Comparison of ENCODE assay signal across 8 cellular contexts in the genomic region with DNA sequence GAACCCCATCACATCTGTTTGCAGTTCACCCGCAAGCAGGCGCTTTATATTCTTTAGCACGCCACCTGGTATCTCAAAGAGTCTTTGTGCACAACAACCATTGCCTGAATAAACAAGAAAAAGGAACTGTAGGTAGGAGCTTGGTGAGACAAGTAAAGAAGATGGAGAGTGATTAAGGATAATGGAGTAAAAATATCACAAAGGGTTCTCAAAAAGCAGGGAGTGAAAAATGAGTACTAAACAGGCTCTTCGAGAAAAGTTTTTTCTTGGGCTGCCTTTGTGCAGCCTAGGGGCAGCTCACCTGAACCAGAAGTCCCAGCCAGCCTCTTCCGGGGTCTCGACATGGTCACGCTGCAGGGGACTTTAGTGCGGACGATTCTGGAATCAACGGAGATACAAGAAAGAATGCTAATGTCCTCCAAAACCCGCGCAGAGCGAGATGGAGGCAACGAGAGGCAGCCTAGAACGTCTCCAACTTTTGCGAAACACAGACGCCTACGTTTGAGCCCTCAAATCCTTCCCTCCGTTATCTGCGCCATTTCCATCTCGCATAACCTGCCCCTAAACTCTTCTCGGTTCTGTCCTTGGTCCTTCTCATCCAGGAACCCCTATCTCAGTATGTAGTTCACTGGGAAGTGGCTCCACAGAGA. TPM values are rescaled to one million over a fixed set of nuclear protein-coding genes. Genes with fewer than 3 reads are reported as not detected.
DNase-seq lines count a peak whose midpoint lies in the region; ATAC-seq, FAIRE-seq and TF ChIP-seq lines count a peak whose summit lies in the region.

No MANE protein-coding gene starts in this region.

- H3K27me3 ChIP-seq in H1 (replicated peaks in 1 of 4; ENCODE audit: control insufficient read depth in 3 of 4, extremely low read depth in 1 of 4, insufficient read depth in 3 of 4, low read length in 3 of 4), result no peaks in the 10 kb centered on the region

- peak overlapping the region; percentile 4 for H3K4ac ChIP-seq in H1 (replicated peaks; ENCODE audit: insufficient read length, low read depth, low read length)

- peaks cover 10% of the 10 kb centered on the region; the same call in 1 of the 2 replicates for H3K23me2 ChIP-seq in H1 (ENCODE audit: low read depth, low read length)

- H3K27me3 Mint-ChIP-seq in T-cell (no peaks in the 10 kb centered on the region), naive B cell (no peaks in the 10 kb centered on the region)

- peak overlapping the region; percentile 84 to 87 for H3K27ac Mint-ChIP-seq in T-cell
- peak overlapping the region in 5 of 6 donors; percentile 8 to 89 (median 78) for H3K27ac Mint-ChIP-seq in naive B cell

- H3K23ac ChIP-seq in H1 (ENCODE audit: insufficient read length), result no peak overlapping the region

- peak overlapping the region; percentile 75 to 88 (median 81) for H3K4me3 ChIP-seq in H1 (ENCODE audit: extremely low read depth in 1 of 4, insufficient read depth in 2 of 4, low read depth in 3 of 4, low read length in 4 of 4)

- no peak overlapping the region for H2BK15ac ChIP-seq in H1 (ENCODE audit: low read length)

- H3K14ac ChIP-seq in H1 (ENCODE audit: insufficient read length), result no peak overlapping the region

- no peak overlapping the region for H4K5ac ChIP-seq in H1 (ENCODE audit: insufficient read length, low read depth, low read length)

- H2AFZ ChIP-seq in H1 (ENCODE audit: low read length), result peak overlapping the region; percentile 79

- H3K27ac ChIP-seq in H1 (ENCODE audit: low read depth, low read length), result no peak overlapping the region

- peak overlapping the region; percentile 73 to 84 for H3K4me2 ChIP-seq in H1 (ENCODE audit: insufficient read depth in 1 of 2, low read depth in 2 of 2, low read length in 2 of 2)

- FAIRE-seq in H1 (lab: Jason Lieb, UNC), result no peak

- H3K18ac ChIP-seq in H1 (ENCODE audit: extremely low read depth, low read length), result peak overlapping the region; percentile 51; the same call in 1 of the 2 replicates

- peak overlapping the region; percentile 84 for H4K8ac ChIP-seq in H1 (ENCODE audit: extremely low read depth, insufficient read depth, low read length)

- H2BK5ac ChIP-seq in H1 (ENCODE audit: low read depth, low read length), result peak overlapping the region; percentile 27; the same call in 1 of the 2 replicates

- H3K9ac ChIP-seq in H1 (replicated peaks in 1 of 4; ENCODE audit: extremely low read depth in 1 of 4, low read depth in 3 of 4, low read length in 3 of 4), result peak overlapping the region; percentile 38 to 89 (median 60)

- no peak for TF ChIP-seq RAD21 in H1 (IDR thresholded peaks at IDR 0.05 in 1 of 2, conservative IDR thresholded peaks at IDR 0.05 in 1 of 2; ENCODE audit: low read depth in 2 of 2, low read length in 2 of 2)

- H3K56ac ChIP-seq in H1 (replicated peaks; ENCODE audit: insufficient read length, low read depth, low read length), result no peak overlapping the region

- H3K79me2 ChIP-seq in H1 (ENCODE audit: control insufficient read depth in 1 of 2, insufficient read depth in 2 of 2, low read length in 2 of 2), result peaks cover 5 to 29% of the 10 kb centered on the region in 2 experiments; a peak in 3 of 4 replicates

- TF ChIP-seq CTCF in H1 (IDR thresholded peaks at IDR 0.05; ENCODE audit: control extremely low read depth in 1 of 3, insufficient read depth in 1 of 3, low read depth in 1 of 3, low read length in 3 of 3), result no peak

- no peak overlapping the region for H2BK12ac ChIP-seq in H1 (ENCODE audit: low read depth, low read length)

- WGBS in H1 (ENCODE audit: extremely low coverage in 1 of 2, insufficient coverage in 1 of 2, insufficient read length in 1 of 2, insufficient replicate concordance in 2 of 2, low coverage in 1 of 2, low lambda C conversion rate in 2 of 2, missing lambda C conversion rate in 1 of 2), 2 experiments, result 9% methylated on average over 22 of the region's 22 CpGs; no CpG with 5 or more reads in 1 of the 2 experiments

- peaks cover 17% of the 10 kb centered on the region for H3K36me3 Mint-ChIP-seq in T-cell
- peaks cover 11 to 17% of the 10 kb centered on the region in 2 donors for H3K36me3 Mint-ChIP-seq in naive B cell

- no peak for TF ChIP-seq POLR2A in H1 (IDR thresholded peaks at IDR 0.05; ENCODE audit: control extremely low read depth in 1 of 2, low read depth in 2 of 2, low read length in 2 of 2)

- H3K4me1 Mint-ChIP-seq in T-cell (peaks cover 31 to 44% (median 39%) of the 10 kb centered on the region in 3 donors), naive B cell (peaks cover 13 to 20% (median 14%) of the 10 kb centered on the region in 3 donors)

- no peak overlapping the region for H2BK20ac ChIP-seq in H1 (ENCODE audit: low read length)

- peak; percentile 52 for DNase-seq in CD1c-positive myeloid dendritic cell (ENCODE audit: extremely low spot score)
- DNase-seq in T-cell, result peak in 8 of 34 experiments; percentile 5 to 25 (median 17)
- DNase-seq in H1 (ENCODE audit: low read depth in 1 of 2, low spot score in 2 of 2), result no peak
- no peak for DNase-seq in naive B cell
- no peak for DNase-seq in ureter (ENCODE audit: low spot score)
- no peak for DNase-seq in NCI-H128 (lab: John Stamatoyannopoulos, UW; ENCODE audit: unreplicated experiment)

- H4K91ac ChIP-seq in H1 (replicated peaks; ENCODE audit: insufficient read length, low read length), result no peak overlapping the region

- peaks cover 0 to 7% (median 2%) of the 10 kb centered on the region in 4 experiments; a peak in 3 of 7 replicates for H3K4me1 ChIP-seq in H1 (replicated peaks in 1 of 4; ENCODE audit: control insufficient read depth in 3 of 4, insufficient read depth in 4 of 4, low read length in 3 of 4)

- peaks cover 15 to 37% (median 32%) of the 10 kb centered on the region in 4 experiments for H3K36me3 ChIP-seq in H1 (ENCODE audit: control insufficient read depth in 2 of 4, insufficient read depth in 4 of 4, low read length in 3 of 4)

- no peaks in the 10 kb centered on the region for H3K9me3 ChIP-seq in H1 (ENCODE audit: insufficient read depth in 2 of 2, low read depth in 1 of 2, low read length in 1 of 2)

- no peak for TF ChIP-seq EP300 in H1 (IDR thresholded peaks at IDR 0.05; ENCODE audit: borderline replicate concordance in 1 of 2, low read depth in 2 of 2, low read length in 2 of 2)

- H3K79me1 ChIP-seq in H1 (ENCODE audit: low read depth, low read length), result peaks cover 6% of the 10 kb centered on the region; the same call in 1 of the 2 replicates

- ATAC-seq in GM19455 (IDR thresholded peaks at IDR 0.05; ENCODE audit: unreplicated experiment) (peak; percentile 30), HG03457 (IDR thresholded peaks at IDR 0.05; ENCODE audit: unreplicated experiment) (peak; percentile 18), T-cell (replicated peaks in 1 of 4) (peak; percentile 18 to 27 (median 24)), naive B cell (ENCODE audit: low read depth in 2 of 2) (peak; percentile 3 to 8)

- H3K4me3 Mint-ChIP-seq in T-cell, result peak overlapping the region; percentile 89 to 99 (median 93)
- H3K4me3 Mint-ChIP-seq in naive B cell, result peak overlapping the region; percentile 94 to 99 (median 96)

- H3K9me3 Mint-ChIP-seq in T-cell, result no peaks in the 10 kb centered on the region
- no peaks in the 10 kb centered on the region for H3K9me3 Mint-ChIP-seq in naive B cell

- no peak overlapping the region for H2BK120ac ChIP-seq in H1 (replicated peaks; ENCODE audit: low read depth, low read length)

- CTCF ChIA-PET in T-cell (lab: Charles Lee) (interaction anchor here in 1 of 2 donors (0.8 to 3.3 kb wide), 3 partner anchors 23 to 318 kb away, joined by 5 to 13 read pairs (median 6); partner anchors contain the start of genes GLB1L3 and VPS26B), H1 (lab: Charles Lee; ENCODE audit: partially characterized antibody) (interaction anchor here (1.2 to 2.2 kb wide), 3 partner anchors 8 to 12 kb away, joined by 3 to 9 read pairs (median 7); no protein-coding TSS in a partner anchor)

- H4K20me1 ChIP-seq in H1 (replicated peaks in 1 of 2; ENCODE audit: control insufficient read depth in 1 of 2, insufficient read depth in 2 of 2, low read length in 2 of 2), result no peaks in the 10 kb centered on the region

- no peak overlapping the region for H2AK5ac ChIP-seq in H1 (ENCODE audit: low read depth, low read length)

- POLR2A ChIA-PET in T-cell (lab: Charles Lee), result no interaction called here
- POLR2A ChIA-PET in H1 (lab: Charles Lee; ENCODE audit: partially characterized antibody), result interaction anchor here (0.6 to 3.3 kb wide), 6 partner anchors 8 to 45 kb away, joined by 3 to 16 read pairs (median 4); partner anchors contain the start of gene GLB1L3

RNA-seq across cellular contexts. Expression of gene THYN1, which starts 0.5 kb away (rescaled TPM):
- total RNA-seq in T-cell (10 to 100 TPM; 37.5 to 57.6 (median 55.5) TPM), ureter (52.1 TPM)
- 95.1 and 95.4 TPM in 2 replicates for total RNA-seq in H1 (2021; fragmentation: NEBNext Ultra II Directional; extraction: Animal tissue kit (Norgen Biotek cat#: 25700))
- polyA plus RNA-seq in H1 (2011; rRNA removed) (41.3 and 77.3 TPM in 2 replicates), naive B cell (ENCODE audit: low read depth in 6 of 6) (100 to 1,000 TPM in 1 of 6 donors, 10 to 100 TPM in 5; 60.5 to 109 (median 71.1) TPM)
- polyA plus RNA-seq in H1 (2011; cell fraction: cytosol; rRNA removed), result 86.4 TPM
- 44.4 TPM for polyA plus RNA-seq in H1 (2011; cell fraction: nucleus; rRNA removed)
- 118 to 130 TPM (median 121 TPM) in 4 replicates for polyA plus RNA-seq in H1 (2012, experiment 1 of 2)
- polyA plus RNA-seq in H1 (2012, experiment 2 of 2), result 31.3 TPM
- 96.1 TPM for polyA plus RNA-seq in H1 (2013, experiment 1 of 2)
- 95.8 TPM for polyA plus RNA-seq in H1 (2013, experiment 2 of 2)
- polyA minus RNA-seq in H1 (2011; rRNA and poly(A)+ RNA removed), result 65.1 and 93.1 TPM in 2 replicates
- 49.0 TPM for polyA minus RNA-seq in H1 (2011; cell fraction: cytosol; rRNA and poly(A)+ RNA removed)
- polyA minus RNA-seq in H1 (2011; cell fraction: nucleus; rRNA and poly(A)+ RNA removed), result 36.1 TPM

RNA-seq across cellular contexts. Expression of gene ACAD8, which starts 0.7 kb away (rescaled TPM):
- 10 to 100 TPM; 22.1 to 40.2 (median 38.2) TPM for total RNA-seq in T-cell
- total RNA-seq in H1 (2021; fragmentation: NEBNext Ultra II Directional; extraction: Animal tissue kit (Norgen Biotek cat#: 25700)), result 48.2 and 52.7 TPM in 2 replicates
- polyA plus RNA-seq in H1 (2011; rRNA removed), result 40.9 and 45.8 TPM in 2 replicates
- polyA plus RNA-seq in H1 (2011; cell fraction: cytosol; rRNA removed), result 52.6 TPM
- 66.6 TPM for polyA plus RNA-seq in H1 (2011; cell fraction: nucleus; rRNA removed)
- polyA plus RNA-seq in H1 (2012, experiment 1 of 2), result 58.4 to 62.2 TPM (median 60.3 TPM) in 4 replicates
- 26.0 TPM for polyA plus RNA-seq in H1 (2012, experiment 2 of 2)
- 30.3 TPM for polyA plus RNA-seq in H1 (2013, experiment 1 of 2)
- polyA plus RNA-seq in H1 (2013, experiment 2 of 2), result 26.5 TPM
- polyA minus RNA-seq in H1 (2011; rRNA and poly(A)+ RNA removed), result 45.6 and 46.9 TPM in 2 replicates
- polyA minus RNA-seq in H1 (2011; cell fraction: cytosol; rRNA and poly(A)+ RNA removed), result 22.9 TPM
- polyA minus RNA-seq in H1 (2011; cell fraction: nucleus; rRNA and poly(A)+ RNA removed), result 39.9 TPM
- polyA plus RNA-seq in naive B cell (ENCODE audit: low read depth in 6 of 6), result 10 to 100 TPM; 13.0 to 17.1 (median 14.1) TPM
- total RNA-seq in ureter, result 31.1 TPM

RNA-seq across cellular contexts. Expression of gene GLB1L3, which starts 23.5 kb away (rescaled TPM):
- total RNA-seq in T-cell (1 to 10 TPM; 1.3 to 2.8 (median 1.9) TPM), ureter (not detected)
- total RNA-seq in H1 (2021; fragmentation: NEBNext Ultra II Directional; extraction: Animal tissue kit (Norgen Biotek cat#: 25700)), result 32.6 and 33.2 TPM in 2 replicates
- polyA plus RNA-seq in H1 (2011; rRNA removed) (14.9 and 19.7 TPM in 2 replicates), naive B cell (ENCODE audit: low read depth in 6 of 6) (not detected)
- 16.5 TPM for polyA plus RNA-seq in H1 (2011; cell fraction: cytosol; rRNA removed)
- polyA plus RNA-seq in H1 (2011; cell fraction: nucleus; rRNA removed), result 58.1 TPM
- 20.7 to 26.8 TPM (median 25.0 TPM) in 4 replicates for polyA plus RNA-seq in H1 (2012, experiment 1 of 2)
- 10.5 TPM for polyA plus RNA-seq in H1 (2012, experiment 2 of 2)
- 19.3 TPM for polyA plus RNA-seq in H1 (2013, experiment 1 of 2)
- polyA plus RNA-seq in H1 (2013, experiment 2 of 2), result 19.8 TPM
- polyA minus RNA-seq in H1 (2011; rRNA and poly(A)+ RNA removed), result 8.7 and 10.5 TPM in 2 replicates
- 9.7 TPM for polyA minus RNA-seq in H1 (2011; cell fraction: cytosol; rRNA and poly(A)+ RNA removed)
- polyA minus RNA-seq in H1 (2011; cell fraction: nucleus; rRNA and poly(A)+ RNA removed), result 19.4 TPM

RNA-seq across cellular contexts. Expression of gene VPS26B, which starts 28.2 kb away (rescaled TPM):
- total RNA-seq in T-cell (10 to 100 TPM; 60.3 to 65.1 (median 62.7) TPM), ureter (46.9 TPM)
- 26.8 and 27.0 TPM in 2 replicates for total RNA-seq in H1 (2021; fragmentation: NEBNext Ultra II Directional; extraction: Animal tissue kit (Norgen Biotek cat#: 25700))
- polyA plus RNA-seq in H1 (2011; rRNA removed) (18.3 and 19.6 TPM in 2 replicates), naive B cell (ENCODE audit: low read depth in 6 of 6) (10 to 100 TPM; 12.1 to 18.2 (median 14.7) TPM)
- 21.7 TPM for polyA plus RNA-seq in H1 (2011; cell fraction: cytosol; rRNA removed)
- 23.5 TPM for polyA plus RNA-seq in H1 (2011; cell fraction: nucleus; rRNA removed)
- 19.5 to 21.1 TPM (median 20.1 TPM) in 4 replicates for polyA plus RNA-seq in H1 (2012, experiment 1 of 2)
- polyA plus RNA-seq in H1 (2012, experiment 2 of 2), result 16.3 TPM
- 15.3 TPM for polyA plus RNA-seq in H1 (2013, experiment 1 of 2)
- polyA plus RNA-seq in H1 (2013, experiment 2 of 2), result 14.6 TPM
- polyA minus RNA-seq in H1 (2011; rRNA and poly(A)+ RNA removed), result 27.9 and 33.4 TPM in 2 replicates
- polyA minus RNA-seq in H1 (2011; cell fraction: cytosol; rRNA and poly(A)+ RNA removed), result 17.2 TPM
- 16.7 TPM for polyA minus RNA-seq in H1 (2011; cell fraction: nucleus; rRNA and poly(A)+ RNA removed)

RNA-seq across cellular contexts. Expression of gene NCAPD3, which starts 28.9 kb away (rescaled TPM):
- total RNA-seq in T-cell, result 10 to 100 TPM; 33.7 to 41.9 (median 36.8) TPM
- total RNA-seq in H1 (2021; fragmentation: NEBNext Ultra II Directional; extraction: Animal tissue kit (Norgen Biotek cat#: 25700)), result 50.3 and 55.2 TPM in 2 replicates
- polyA plus RNA-seq in H1 (2011; rRNA removed), result 26.5 and 27.1 TPM in 2 replicates
- 33.8 TPM for polyA plus RNA-seq in H1 (2011; cell fraction: cytosol; rRNA removed)
- polyA plus RNA-seq in H1 (2011; cell fraction: nucleus; rRNA removed), result 56.8 TPM
- polyA plus RNA-seq in H1 (2012, experiment 1 of 2), result 31.1 to 45.3 TPM (median 36.0 TPM) in 4 replicates
- 4.8 TPM for polyA plus RNA-seq in H1 (2012, experiment 2 of 2)
- 23.8 TPM for polyA plus RNA-seq in H1 (2013, experiment 1 of 2)
- polyA plus RNA-seq in H1 (2013, experiment 2 of 2), result 22.4 TPM
- polyA minus RNA-seq in H1 (2011; rRNA and poly(A)+ RNA removed), result 76.6 and 83.3 TPM in 2 replicates
- 62.4 TPM for polyA minus RNA-seq in H1 (2011; cell fraction: cytosol; rRNA and poly(A)+ RNA removed)
- polyA minus RNA-seq in H1 (2011; cell fraction: nucleus; rRNA and poly(A)+ RNA removed), result 67.9 TPM
- polyA plus RNA-seq in naive B cell (ENCODE audit: low read depth in 6 of 6), result 10 to 100 TPM in 2 of 6 donors, 1 to 10 TPM in 4; 6.2 to 13.2 (median 8.6) TPM
- total RNA-seq in ureter, result 20.4 TPM
